In the genomic region with DNA sequence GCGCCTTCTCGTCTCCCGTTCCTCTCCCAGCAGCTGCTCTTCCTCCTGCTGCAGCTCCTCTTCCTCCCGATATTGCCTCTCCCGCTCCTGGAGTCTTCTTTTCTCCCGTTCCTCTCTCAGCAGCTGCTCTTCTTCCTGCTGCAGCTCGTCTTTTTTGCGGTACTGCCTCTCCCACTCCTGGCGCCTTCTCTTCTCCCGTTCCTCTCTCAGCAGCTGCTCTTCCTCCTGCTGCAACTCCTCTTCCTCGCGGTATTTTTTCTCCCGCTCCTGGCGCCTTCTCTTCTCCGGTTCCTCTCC, we compare ENCODE assay signal across 13 cellular contexts. TPM values are rescaled to one million over a fixed set of nuclear protein-coding genes. Genes with fewer than 3 reads are reported as not detected.
DNase-seq lines count a peak whose midpoint lies in the region; ATAC-seq, FAIRE-seq and TF ChIP-seq lines count a peak whose summit lies in the region.
"Had no signal": no experiment of that assay in that cellular context is flagged by ENCODE, and none has a peak within 500 bp of the region (broad histone marks: within the 10 kb centered on the region; RNA-seq: fewer than 3 reads in every experiment).

No MANE protein-coding gene starts in this region.

- DNase-seq in left ventricle myocardium inferior (no peak), cardiac septum (ENCODE audit: low spot score) (no peak), mammary epithelial cell (no peak), lower lobe of right lung (no peak), urothelium cell line (ENCODE audit: low spot score) (peak; percentile 13), AG08396 (ENCODE audit: low spot score) (no peak), pons (ENCODE audit: low spot score) (no peak), HFFc6 (no peak)
- DNase-seq: effector memory CD8-positive, alpha-beta T cell; NCI-H1436 treated with DMSO at 0.1 percent for 48 hours; stimulated activated naive CD8-positive, alpha-beta T cell treated with anti-CD3 and anti-CD28 coated beads, Interleukin-15, Interleukin-2, amounts not matched to agents 100 U/mL and 50 U/mL, for 24 hours had no signal

- no peak overlapping the region for H3K27ac ChIP-seq in left ventricle myocardium inferior (replicated peaks)
- H3K27ac ChIP-seq in mammary epithelial cell (ENCODE audit: insufficient read depth, low read depth, low read length), result no peak overlapping the region
- H3K27ac ChIP-seq in lower lobe of right lung, result no peak overlapping the region
- H3K27ac ChIP-seq: C4-2B had no signal

- H3K9me3 Mint-ChIP-seq in HFFc6, result peaks cover 12% of the 10 kb centered on the region
- H3K9me3 Mint-ChIP-seq: effector memory CD8-positive, alpha-beta T cell had no signal

- CTCF ChIA-PET in mammary epithelial cell (lab: Charles Lee; ENCODE audit: low non-redundant PET), result interaction anchor here (0.7 kb wide), 1 partner anchor 169 kb away, joined by 7 read pairs; no protein-coding TSS in a partner anchor

- H3K4me3 ChIP-seq in left ventricle myocardium inferior (peak overlapping the region; percentile 67), mammary epithelial cell (replicated peaks in 1 of 3; ENCODE audit: insufficient read depth in 1 of 3, low read depth in 2 of 3, low read length in 3 of 3) (peak overlapping the region; percentile 54 to 65 (median 55)), lower lobe of right lung (peak overlapping the region; percentile 61)

- peaks cover 16% of the 10 kb centered on the region for H3K27me3 Mint-ChIP-seq in HFFc6 (ENCODE audit: insufficient read depth)

- intact Hi-C loops in left ventricle myocardium inferior (cut with micrococcal nuclease), result no loop called here
- intact Hi-C loops in cardiac septum (cut with DNase I), result no loop called here
- intact Hi-C loops in mammary epithelial cell (cut with micrococcal nuclease), result loop anchor here (1.0 to 5.0 kb wide), 4 partner anchors 32 to 75 kb away; no protein-coding TSS in a partner anchor
- intact Hi-C loops in lower lobe of right lung (cut with DNase I), result no loop called here

- BruUV-seq in mammary epithelial cell (replicated peaks; lab: Mats Ljungman, UMichigan), result no TSS peak

- H3K27me3 ChIP-seq in left ventricle myocardium inferior (ENCODE audit: low read depth) (peaks cover 100% of the 10 kb centered on the region), mammary epithelial cell (ENCODE audit: insufficient read depth, low read length) (peaks cover 28% of the 10 kb centered on the region), lower lobe of right lung (ENCODE audit: low read depth) (peaks cover 95% of the 10 kb centered on the region)

- H3K4me1 Mint-ChIP-seq in HFFc6 (ENCODE audit: low read depth), result no peaks in the 10 kb centered on the region

- H3K9me3 ChIP-seq in left ventricle myocardium inferior (replicated peaks), result peaks cover 22% of the 10 kb centered on the region
- H3K9me3 ChIP-seq in mammary epithelial cell (replicated peaks; ENCODE audit: insufficient read depth, low read length), result no peaks in the 10 kb centered on the region
- H3K9me3 ChIP-seq in lower lobe of right lung, result peaks cover 7% of the 10 kb centered on the region

- FAIRE-seq in urothelium cell line (lab: Jason Lieb, UNC), result no peak

- no peak for TF ChIP-seq CTCF in left ventricle myocardium inferior (IDR thresholded peaks at IDR 0.05; ENCODE audit: borderline replicate concordance)
- no peak for TF ChIP-seq CTCF in mammary epithelial cell (conservative IDR thresholded peaks at IDR 0.05 in 1 of 2, IDR thresholded peaks at IDR 0.05 in 1 of 2; ENCODE audit: extremely low read depth in 1 of 2, insufficient read depth in 1 of 2, low read depth in 1 of 2, low read length in 2 of 2)
- no peak for TF ChIP-seq CTCF in lower lobe of right lung (IDR thresholded peaks at IDR 0.05)
- no peak for TF ChIP-seq CTCF in HFFc6 (IDR thresholded peaks at IDR 0.05)

- 20% methylated on average over 1 of the region's 15 CpGs for WGBS in mammary epithelial cell (ENCODE audit: low coverage, missing lambda C conversion rate)

- H2AFZ ChIP-seq in mammary epithelial cell (ENCODE audit: low read depth, low read length), result peak overlapping the region; percentile 91

- dilution Hi-C loops in mammary epithelial cell (cut with HindIII; ENCODE audit: low sequenced_read_pairs), result loop anchor here (5.0 kb wide), 1 partner anchor 102 kb away; no protein-coding TSS in a partner anchor

- ATAC-seq in lower lobe of right lung, result no peak

- H3K4me2 ChIP-seq in mammary epithelial cell (ENCODE audit: insufficient read depth, low read depth, low read length), result peak overlapping the region; percentile 98

- H3K9ac ChIP-seq in mammary epithelial cell (ENCODE audit: insufficient read depth, low read length), result no peak overlapping the region

- no peak overlapping the region for H3K4me3 Mint-ChIP-seq in HFFc6
- H3K4me3 Mint-ChIP-seq: effector memory CD8-positive, alpha-beta T cell had no signal

- no peaks in the 10 kb centered on the region for H3K79me2 ChIP-seq in mammary epithelial cell (ENCODE audit: insufficient read depth, low read length)

- H3K4me1 ChIP-seq in left ventricle myocardium inferior (peaks cover 54% of the 10 kb centered on the region), mammary epithelial cell (ENCODE audit: insufficient read depth, low read length) (peaks cover 51% of the 10 kb centered on the region), lower lobe of right lung (peaks cover 50% of the 10 kb centered on the region)

- no peaks in the 10 kb centered on the region for H4K20me1 ChIP-seq in mammary epithelial cell (ENCODE audit: insufficient read depth, low read length)

- H3K36me3 ChIP-seq in left ventricle myocardium inferior (no peaks in the 10 kb centered on the region), mammary epithelial cell (ENCODE audit: insufficient read depth, low read length) (no peaks in the 10 kb centered on the region), lower lobe of right lung (no peaks in the 10 kb centered on the region)

- no peak overlapping the region for H3K27ac Mint-ChIP-seq in HFFc6
- H3K27ac Mint-ChIP-seq: effector memory CD8-positive, alpha-beta T cell had no signal

- in situ Hi-C loops in mammary epithelial cell (cut with MboI; ENCODE audit: low sequenced_read_pairs in 2 of 2), result no loop called here

- no peaks in the 10 kb centered on the region; the same call in 1 of the 2 replicates for H3K36me3 Mint-ChIP-seq in HFFc6 (ENCODE audit: low read depth)

RNA-seq across cellular contexts. Expression of a gene that starts 5.3 kb away (rescaled TPM):
- total RNA-seq in left ventricle myocardium inferior (not detected), cardiac septum (0.05 TPM), mammary epithelial cell (under 1 TPM in 1 of 2 donors, not detected in 1; 0.19 TPM), lower lobe of right lung (0.15 TPM)
- 0.02 TPM for polyA plus RNA-seq in mammary epithelial cell
- polyA minus RNA-seq in mammary epithelial cell, result not detected
- total RNA-seq in HFFc6 (2021; fragmentation: NEBNext Ultra II Directional; extraction: Animal tissue kit (Norgen Biotek cat#: 25700)), result under 1 TPM in 2 of 6 experiments, not detected in 4; 0.03 to 0.05 TPM

RNA-seq across cellular contexts. Expression of a gene that starts 21.1 kb away (rescaled TPM):
- total RNA-seq in left ventricle myocardium inferior, result not detected
- total RNA-seq in cardiac septum, result not detected
- total RNA-seq in mammary epithelial cell, result not detected
- not detected for polyA plus RNA-seq in mammary epithelial cell
- polyA minus RNA-seq in mammary epithelial cell, result not detected
- not detected for total RNA-seq in lower lobe of right lung
- total RNA-seq in HFFc6 (2021; fragmentation: NEBNext Ultra II Directional; extraction: Animal tissue kit (Norgen Biotek cat#: 25700)), result not detected
- total RNA-seq: lung microvascular endothelial cell had no signal

RNA-seq across cellular contexts. Expression of a gene that starts 49.1 kb away (rescaled TPM):
- total RNA-seq in left ventricle myocardium inferior (not detected), cardiac septum (not detected), mammary epithelial cell (not detected), lower lobe of right lung (not detected)
- 0.01 TPM for polyA plus RNA-seq in mammary epithelial cell
- polyA minus RNA-seq in mammary epithelial cell, result not detected
- total RNA-seq in HFFc6 (2021; fragmentation: NEBNext Ultra II Directional; extraction: Animal tissue kit (Norgen Biotek cat#: 25700)), result not detected
- total RNA-seq: lung microvascular endothelial cell had no signal
